8 cellular contexts compared by ENCODE assay signal in genomic region chr9:95506438-95506691, GRCh38. TPM values are rescaled to one million over a fixed set of nuclear protein-coding genes. Genes with fewer than 3 reads are reported as not detected.
DNase-seq lines count a peak whose midpoint lies in the region; ATAC-seq, FAIRE-seq and TF ChIP-seq lines count a peak whose summit lies in the region.

No MANE protein-coding gene starts in this region.

- peak in 2 of 7 experiments; percentile 12 to 32 for DNase-seq in CD8-positive, alpha-beta T cell
- DNase-seq in NCI-H2029 (lab: John Stamatoyannopoulos, UW) (peak; percentile 26), GM12878 (ENCODE audit: low read depth, low spot score) (no peak), kidney epithelial cell (ENCODE audit: low read depth) (no peak), mucosa of gallbladder (ENCODE audit: low spot score) (no peak), DMS79 treated with DMSO at 0.1 percent for 48 hours (lab: John Stamatoyannopoulos, UW) (no peak)

- no peaks in the 10 kb centered on the region for H3K9me3 Mint-ChIP-seq in CD8-positive, alpha-beta T cell

- peak overlapping the region; percentile 99 for H3K4me3 ChIP-seq in CD8-positive, alpha-beta T cell (ENCODE audit: low read depth, low read length)
- H3K4me3 ChIP-seq in GM12878 (peak overlapping the region; percentile 94), kidney epithelial cell (ENCODE audit: low read depth, low read length) (peak overlapping the region; percentile 65), stomach smooth muscle (ENCODE audit: low read length in 2 of 2) (peak overlapping the region; percentile 91 to 92)

- TSS peak; percentile 89 for BruUV-seq in GM12878 (replicated peaks; lab: Mats Ljungman, UMichigan)

- SMC1A ChIA-PET in GM12878 (lab: Charles Lee; ENCODE audit: uncharacterized antibody, unreplicated experiment): interaction anchor here (1.7 kb wide), 1 partner anchor 12 kb away, joined by 5 read pairs; no protein-coding TSS in a partner anchor

- no peak for TF ChIP-seq CTCF in CD8-positive, alpha-beta T cell (IDR thresholded peaks at IDR 0.05)
- TF ChIP-seq CTCF in GM12878 (IDR thresholded peaks at IDR 0.05 in 2 of 3, conservative IDR thresholded peaks at IDR 0.05 in 1 of 3; ENCODE audit: control insufficient read depth in 2 of 3, extremely low read depth in 1 of 3, insufficient read depth in 1 of 3, low read depth in 3 of 3, low read length in 3 of 3) (no peak), kidney epithelial cell (IDR thresholded peaks at IDR 0.05; ENCODE audit: insufficient read depth, low read length, poor library complexity, severe bottlenecking) (no peak)

- intact Hi-C loops in CD8-positive, alpha-beta T cell (cut with DNase I, micrococcal nuclease): loop anchor here (1.0 to 5.0 kb wide), 5 partner anchors 11 to 711 kb away; partner anchors contain the start of gene FANCC (in 1 of the 2)
- intact Hi-C loops in GM12878 (cut with micrococcal nuclease; ENCODE audit: unreplicated experiment): loop anchor here (1.0 to 10.0 kb wide), 5 partner anchors 44 to 371 kb away; partner anchors contain the start of genes ERCC6L2 and FANCC

- H3K9me3 ChIP-seq in CD8-positive, alpha-beta T cell (ENCODE audit: low read length): no peaks in the 10 kb centered on the region
- H3K9me3 ChIP-seq in GM12878 (replicated peaks; ENCODE audit: control insufficient read depth, insufficient read depth, low read length) (no peaks in the 10 kb centered on the region), stomach smooth muscle (ENCODE audit: control insufficient read depth in 2 of 2, low read length in 2 of 2) (no peaks in the 10 kb centered on the region)

- peaks cover 32% of the 10 kb centered on the region for H3K79me2 ChIP-seq in GM12878 (ENCODE audit: control insufficient read depth, insufficient read depth, low read length)

- peak overlapping the region; percentile 79 for H3K4me2 ChIP-seq in GM12878 (ENCODE audit: control insufficient read depth, insufficient read depth)

- TF ChIP-seq RAD21 in GM12878 (IDR thresholded peaks at IDR 0.05; ENCODE audit: insufficient read depth, low read depth, low read length): no peak

- H3K4me1 Mint-ChIP-seq in CD8-positive, alpha-beta T cell (ENCODE audit: low read depth): peaks cover 59% of the 10 kb centered on the region

- peaks cover 22% of the 10 kb centered on the region for H3K27me3 Mint-ChIP-seq in CD8-positive, alpha-beta T cell (ENCODE audit: low read depth)

- peak; percentile 59; the same call in 1 of the 2 replicates for TF ChIP-seq POLR2A in GM12878 (IDR thresholded peaks at IDR 0.05; ENCODE audit: low read depth, low read length)

- TF ChIP-seq EP300 in GM12878 (IDR thresholded peaks at IDR 0.05; ENCODE audit: borderline replicate concordance in 1 of 2, control insufficient read depth in 1 of 2, low read depth in 2 of 2, low read length in 2 of 2): peak in 1 of 2 experiments; percentile 10; a peak in 1 of 4 replicates

- H3K36me3 ChIP-seq in CD8-positive, alpha-beta T cell (ENCODE audit: insufficient read depth, low read length): no peaks in the 10 kb centered on the region
- H3K36me3 ChIP-seq in GM12878 (ENCODE audit: control insufficient read depth in 2 of 2, insufficient read depth in 2 of 2, low read length in 1 of 2): no peaks in the 10 kb centered on the region
- H3K36me3 ChIP-seq in kidney epithelial cell (ENCODE audit: control insufficient read depth, insufficient read depth, low read length): no peaks in the 10 kb centered on the region
- no peaks in the 10 kb centered on the region for H3K36me3 ChIP-seq in stomach smooth muscle (ENCODE audit: control insufficient read depth in 2 of 2, insufficient read depth in 2 of 2, low read length in 2 of 2)

- in situ Hi-C loops in GM12878 (cut with MboI): loop anchor here (10.0 kb wide), 1 partner anchor 368 kb away; the partner anchor contains the start of gene ERCC6L2

- H4K20me1 ChIP-seq in GM12878 (ENCODE audit: control insufficient read depth, insufficient read depth): no peaks in the 10 kb centered on the region

- H3K36me3 Mint-ChIP-seq in CD8-positive, alpha-beta T cell: peaks cover 10% of the 10 kb centered on the region

- CTCF ChIA-PET in CD8-positive, alpha-beta T cell (lab: Charles Lee): interaction anchor here (2.6 kb wide), 1 partner anchor 11 kb away, joined by 7 read pairs; no protein-coding TSS in a partner anchor
- CTCF ChIA-PET in GM12878 (lab: Yijun Ruan, JAX): no interaction called here

- RAD21 ChIA-PET in GM12878 (lab: Charles Lee; ENCODE audit: unreplicated experiment): interaction anchor here (1.0 to 2.5 kb wide), 2 partner anchors 12 to 44 kb away, joined by 4 to 14 read pairs; no protein-coding TSS in a partner anchor

- H3K9ac ChIP-seq in GM12878 (ENCODE audit: control insufficient read depth, insufficient read depth, low read length) (peak overlapping the region; percentile 90), stomach smooth muscle (ENCODE audit: low read length in 2 of 2) (peak overlapping the region; percentile 42 to 73)

- H3K27me3 ChIP-seq in CD8-positive, alpha-beta T cell (ENCODE audit: insufficient read depth, low read length): no peaks in the 10 kb centered on the region
- peaks cover 0 to 2% of the 10 kb centered on the region in 2 experiments; a peak in 2 of 4 replicates for H3K27me3 ChIP-seq in GM12878 (replicated peaks in 1 of 2; ENCODE audit: control insufficient read depth in 2 of 2, insufficient read depth in 2 of 2, low read length in 1 of 2)
- no peaks in the 10 kb centered on the region for H3K27me3 ChIP-seq in kidney epithelial cell (ENCODE audit: control insufficient read depth, insufficient read depth, low read length)
- H3K27me3 ChIP-seq in stomach smooth muscle (ENCODE audit: control insufficient read depth in 1 of 2, insufficient read depth in 2 of 2, low read length in 2 of 2): no peaks in the 10 kb centered on the region

- POLR2A ChIA-PET in CD8-positive, alpha-beta T cell (lab: Charles Lee): interaction anchor here (1.4 to 2.2 kb wide), 4 partner anchors 9 to 369 kb away, joined by 4 to 16 read pairs (median 10); partner anchors contain the start of gene ERCC6L2
- POLR2A ChIA-PET in GM12878 (lab: Charles Lee): no interaction called here

- H3K4me1 ChIP-seq in CD8-positive, alpha-beta T cell (ENCODE audit: insufficient read depth, low read length): peaks cover 43% of the 10 kb centered on the region
- H3K4me1 ChIP-seq in GM12878 (ENCODE audit: control insufficient read depth, insufficient read depth, low read length) (peaks cover 20% of the 10 kb centered on the region), stomach smooth muscle (ENCODE audit: control insufficient read depth, insufficient read depth, low read length) (peaks cover 18% of the 10 kb centered on the region)

- H3K27ac ChIP-seq in CD8-positive, alpha-beta T cell (ENCODE audit: low read depth, low read length): peak overlapping the region; percentile 77
- H3K27ac ChIP-seq in GM12878 (ENCODE audit: control insufficient read depth, insufficient read depth): peak overlapping the region; percentile 90
- peak overlapping the region; percentile 77 for H3K27ac ChIP-seq in stomach smooth muscle (ENCODE audit: low read length)

- no peak for ATAC-seq in CD8-positive, alpha-beta T cell
- ATAC-seq in GM19324 (IDR thresholded peaks at IDR 0.05; ENCODE audit: low FRiP score, unreplicated experiment) (peak; percentile 19), GM12878 (peak; percentile 42)

- H2AFZ ChIP-seq in GM12878 (ENCODE audit: control insufficient read depth, low read depth, low read length): peak overlapping the region; percentile 71

- H3K4me3 Mint-ChIP-seq in CD8-positive, alpha-beta T cell: peak overlapping the region; percentile 97

- under 1% methylated on average over 22 of the region's 22 CpGs for WGBS in GM12878 (ENCODE audit: insufficient coverage, insufficient replicate concordance, low lambda C conversion rate, missing lambda C conversion rate)

- FAIRE-seq in GM12878 (lab: Jason Lieb, UNC): peak; percentile 65

- H3K27ac Mint-ChIP-seq in CD8-positive, alpha-beta T cell: peak overlapping the region; percentile 90

RNA-seq across cellular contexts. Expression of gene PTCH1, which starts 10.4 kb away (rescaled TPM):
- total RNA-seq in CD8-positive, alpha-beta T cell: 10 to 100 TPM; 11.8 to 13.7 TPM
- 8.2 and 14.4 TPM in 2 replicates for total RNA-seq in GM12878 (2013; cell fraction: nucleolus; rRNA removed)
- total RNA-seq in GM12878 (2014; rRNA removed) (1.7 and 2.9 TPM in 2 replicates), GM12878 (2014; rRNA removed; fragmentation: Illumina TruSeq; extraction: Trizol) (0.92 and 1.5 TPM in 2 replicates), GM12878 (2021) (4.0 and 5.7 TPM in 2 replicates), kidney epithelial cell (2.8 and 7.3 TPM in 2 replicates), mucosa of gallbladder (57.9 TPM)
- 3.3 TPM for polyA plus RNA-seq in GM12878 (2011; ENCODE audit: low read depth)
- polyA plus RNA-seq in GM12878 (2011; rRNA removed) (4.8 and 6.1 TPM in 2 replicates), GM12878 (2014; fragmentation: Illumina TruSeq; extraction: Trizol) (2.8 and 3.0 TPM in 2 replicates), GM12878 (2014; fragmentation: Nextera tagmentation; extraction: Ambion mirVana) (under 1 TPM; 0.16 to 0.48 TPM), GM12878 (2014; rRNA removed) (2.5 and 3.2 TPM in 2 replicates), GM12878 (2016; fragmentation: Nextera tagmentation; extraction: Ambion mirVana) (1 to 10 TPM; 2.3 TPM)
- polyA plus RNA-seq in GM12878 (2011; cell fraction: cytosol; rRNA removed): 4.7 and 10.5 TPM in 2 replicates
- 19.4 TPM in 2 replicates for polyA plus RNA-seq in GM12878 (2011; cell fraction: nucleus; rRNA removed)
- polyA plus RNA-seq in GM12878 (2012): 4.5 and 5.3 TPM in 2 replicates
- polyA minus RNA-seq in GM12878 (2011; rRNA and poly(A)+ RNA removed): 17.5 and 21.4 TPM in 2 replicates
- polyA minus RNA-seq in GM12878 (2011; cell fraction: cytosol; rRNA and poly(A)+ RNA removed): 9.3 and 12.0 TPM in 2 replicates
- polyA minus RNA-seq in GM12878 (2011; cell fraction: nucleus; rRNA and poly(A)+ RNA removed): 21.4 and 38.0 TPM in 2 replicates
